1 cellular context compared by ENCODE assay signal in the genomic region with DNA sequence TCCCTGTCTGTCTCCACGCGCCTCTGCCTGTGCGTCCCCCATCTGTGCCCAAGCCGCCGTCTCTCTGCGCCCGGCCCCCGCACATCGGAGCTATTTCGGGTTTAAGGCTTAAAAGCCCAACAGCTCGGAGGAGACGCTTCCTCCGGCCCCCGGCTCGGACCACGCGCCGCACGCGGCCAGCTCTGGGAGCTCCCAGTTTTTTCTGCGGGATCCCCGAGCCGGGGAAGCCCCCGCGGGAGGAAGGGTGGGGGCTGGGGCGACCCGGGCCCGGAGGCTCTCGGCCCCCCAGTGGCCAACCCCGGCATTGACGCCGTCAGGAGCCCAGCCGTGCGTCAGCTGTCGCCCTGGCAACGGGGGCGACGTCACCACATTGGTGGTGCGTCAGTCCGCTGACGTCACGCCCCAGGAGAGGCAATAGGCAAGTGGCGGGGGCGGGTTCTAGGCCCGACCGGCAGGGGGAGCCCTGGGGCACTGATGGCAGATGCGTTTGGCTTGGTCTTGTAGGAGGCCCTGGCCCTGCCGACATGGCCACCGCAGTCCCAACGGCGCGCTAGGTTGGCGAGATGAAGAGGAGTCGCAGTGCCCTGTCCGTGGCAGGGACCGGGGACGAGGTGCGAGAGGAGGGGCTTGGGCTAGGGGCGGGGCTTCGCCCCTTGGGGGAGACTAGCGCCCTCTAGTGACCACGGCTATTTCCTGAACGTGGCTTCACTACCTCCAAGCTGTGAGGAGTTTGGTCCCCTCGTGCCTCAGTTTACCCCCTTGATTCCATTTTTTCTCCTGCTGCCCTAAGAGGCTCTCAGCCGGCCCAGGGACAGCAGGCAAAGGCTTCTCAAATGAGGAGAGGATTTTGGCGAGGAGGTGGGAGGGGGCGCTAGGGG.
TF ChIP-seq lines count a peak whose summit lies in the region.

No MANE protein-coding gene starts in this region.

TF ChIP-seq in K562, 482 proteins besides CTCF, POLR2A, EP300 and RAD21 (continued from another document and continues in another):
- TF ChIP-seq, protein P1, sequence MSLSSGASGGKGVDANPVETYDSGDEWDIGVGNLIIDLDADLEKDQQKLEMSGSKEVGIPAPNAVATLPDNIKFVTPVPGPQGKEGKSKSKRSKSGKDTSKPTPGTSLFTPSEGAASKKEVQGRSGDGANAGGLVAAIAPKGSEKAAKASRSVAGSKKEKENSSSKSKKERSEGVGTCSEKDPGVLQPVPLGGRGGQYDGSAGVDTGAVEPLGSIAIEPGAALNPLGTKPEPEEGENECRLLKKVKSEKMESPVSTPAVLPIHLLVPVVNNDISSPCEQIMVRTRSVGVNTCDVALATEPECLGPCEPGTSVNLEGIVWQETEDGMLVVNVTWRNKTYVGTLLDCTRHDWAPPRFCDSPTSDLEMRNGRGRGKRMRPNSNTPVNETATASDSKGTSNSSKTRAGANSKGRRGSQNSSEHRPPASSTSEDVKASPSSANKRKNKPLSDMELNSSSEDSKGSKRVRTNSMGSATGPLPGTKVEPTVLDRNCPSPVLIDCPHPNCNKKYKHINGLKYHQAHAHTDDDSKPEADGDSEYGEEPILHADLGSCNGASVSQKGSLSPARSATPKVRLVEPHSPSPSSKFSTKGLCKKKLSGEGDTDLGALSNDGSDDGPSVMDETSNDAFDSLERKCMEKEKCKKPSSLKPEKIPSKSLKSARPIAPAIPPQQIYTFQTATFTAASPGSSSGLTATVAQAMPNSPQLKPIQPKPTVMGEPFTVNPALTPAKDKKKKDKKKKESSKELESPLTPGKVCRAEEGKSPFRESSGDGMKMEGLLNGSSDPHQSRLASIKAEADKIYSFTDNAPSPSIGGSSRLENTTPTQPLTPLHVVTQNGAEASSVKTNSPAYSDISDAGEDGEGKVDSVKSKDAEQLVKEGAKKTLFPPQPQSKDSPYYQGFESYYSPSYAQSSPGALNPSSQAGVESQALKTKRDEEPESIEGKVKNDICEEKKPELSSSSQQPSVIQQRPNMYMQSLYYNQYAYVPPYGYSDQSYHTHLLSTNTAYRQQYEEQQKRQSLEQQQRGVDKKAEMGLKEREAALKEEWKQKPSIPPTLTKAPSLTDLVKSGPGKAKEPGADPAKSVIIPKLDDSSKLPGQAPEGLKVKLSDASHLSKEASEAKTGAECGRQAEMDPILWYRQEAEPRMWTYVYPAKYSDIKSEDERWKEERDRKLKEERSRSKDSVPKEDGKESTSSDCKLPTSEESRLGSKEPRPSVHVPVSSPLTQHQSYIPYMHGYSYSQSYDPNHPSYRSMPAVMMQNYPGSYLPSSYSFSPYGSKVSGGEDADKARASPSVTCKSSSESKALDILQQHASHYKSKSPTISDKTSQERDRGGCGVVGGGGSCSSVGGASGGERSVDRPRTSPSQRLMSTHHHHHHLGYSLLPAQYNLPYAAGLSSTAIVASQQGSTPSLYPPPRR (CRISPR knock-in tag; IDR thresholded peaks at IDR 0.05; ENCODE audit: borderline replicate concordance): no peak
- TF ChIP-seq SMARCB1 (IDR thresholded peaks at IDR 0.05; ENCODE audit: insufficient read length, low read depth) (no peak), RBM25 (IDR thresholded peaks at IDR 0.05; ENCODE audit: low read depth, low read length, severe bottlenecking) (peak; percentile 41), TGIF2 (CRISPR knock-in tag; IDR thresholded peaks at IDR 0.05) (no peak; the same call in 1 of the 2 replicates), RBM22 (IDR thresholded peaks at IDR 0.05; ENCODE audit: low read depth, low read length, poor library complexity, severe bottlenecking) (peak; percentile 100), LCOR (CRISPR knock-in tag; IDR thresholded peaks at IDR 0.05) (peak; percentile 99), ZNF184 (CRISPR knock-in tag; IDR thresholded peaks at IDR 0.05) (no peak), MCM2 (IDR thresholded peaks at IDR 0.05; ENCODE audit: low read depth) (no peak), ZNF217 (CRISPR knock-in tag; IDR thresholded peaks at IDR 0.05) (no peak), RBM39 (optimal IDR thresholded peaks at IDR 0.05; ENCODE audit: low read depth, low read length) (peak; percentile 85), ILF3 (IDR thresholded peaks at IDR 0.05; ENCODE audit: borderline replicate concordance) (no peak), CEBPB (tag; IDR thresholded peaks at IDR 0.05) (no peak), NCOR1 (IDR thresholded peaks at IDR 0.05) (peak; percentile 69), YBX1 (IDR thresholded peaks at IDR 0.05) (no peak), ZNF780A (CRISPR knock-in tag; IDR thresholded peaks at IDR 0.05) (no peak), MTA3 (IDR thresholded peaks at IDR 0.05; ENCODE audit: borderline replicate concordance) (peak; percentile 100), TRIM28 (IDR thresholded peaks at IDR 0.05) (peak; percentile 61), SMARCE1 (IDR thresholded peaks at IDR 0.05) (peak; percentile 41; the same call in 1 of the 2 replicates), CHD1 (IDR thresholded peaks at IDR 0.05; ENCODE audit: low read length) (no peak), ZBTB1 (CRISPR knock-in tag; IDR thresholded peaks at IDR 0.05; ENCODE audit: borderline replicate concordance, low read depth) (peak; percentile 77; the same call in 1 of the 2 replicates), KAT2B (IDR thresholded peaks at IDR 0.05; ENCODE audit: low read depth, low read length) (peak; percentile 45), ETV5 (CRISPR knock-in tag; IDR thresholded peaks at IDR 0.05; ENCODE audit: low read depth) (peak; percentile 59), MED1 (CRISPR knock-in tag; IDR thresholded peaks at IDR 0.05; ENCODE audit: borderline replicate concordance) (no peak), L3MBTL2 (IDR thresholded peaks at IDR 0.05) (peak; percentile 75), RBBP5 (IDR thresholded peaks at IDR 0.05; ENCODE audit: borderline replicate concordance, insufficient read depth, low read length, poor library complexity, severe bottlenecking) (no peak), RFX7 (CRISPR knock-in tag; IDR thresholded peaks at IDR 0.05) (no peak), SMAD4 (CRISPR knock-in tag; conservative IDR thresholded peaks at IDR 0.05) (peak; percentile 91), ZNF212 (CRISPR knock-in tag; IDR thresholded peaks at IDR 0.05) (0 out of 2 replicates have a peak, but pooled peaks have one; percentile 52), ZNF23 (CRISPR knock-in tag; IDR thresholded peaks at IDR 0.05) (no peak), RNF2 (IDR thresholded peaks at IDR 0.05) (peak; percentile 76), STAG1 (CRISPR knock-in tag; IDR thresholded peaks at IDR 0.05; ENCODE audit: borderline replicate concordance) (no peak)
- TF ChIP-seq, protein P2, sequence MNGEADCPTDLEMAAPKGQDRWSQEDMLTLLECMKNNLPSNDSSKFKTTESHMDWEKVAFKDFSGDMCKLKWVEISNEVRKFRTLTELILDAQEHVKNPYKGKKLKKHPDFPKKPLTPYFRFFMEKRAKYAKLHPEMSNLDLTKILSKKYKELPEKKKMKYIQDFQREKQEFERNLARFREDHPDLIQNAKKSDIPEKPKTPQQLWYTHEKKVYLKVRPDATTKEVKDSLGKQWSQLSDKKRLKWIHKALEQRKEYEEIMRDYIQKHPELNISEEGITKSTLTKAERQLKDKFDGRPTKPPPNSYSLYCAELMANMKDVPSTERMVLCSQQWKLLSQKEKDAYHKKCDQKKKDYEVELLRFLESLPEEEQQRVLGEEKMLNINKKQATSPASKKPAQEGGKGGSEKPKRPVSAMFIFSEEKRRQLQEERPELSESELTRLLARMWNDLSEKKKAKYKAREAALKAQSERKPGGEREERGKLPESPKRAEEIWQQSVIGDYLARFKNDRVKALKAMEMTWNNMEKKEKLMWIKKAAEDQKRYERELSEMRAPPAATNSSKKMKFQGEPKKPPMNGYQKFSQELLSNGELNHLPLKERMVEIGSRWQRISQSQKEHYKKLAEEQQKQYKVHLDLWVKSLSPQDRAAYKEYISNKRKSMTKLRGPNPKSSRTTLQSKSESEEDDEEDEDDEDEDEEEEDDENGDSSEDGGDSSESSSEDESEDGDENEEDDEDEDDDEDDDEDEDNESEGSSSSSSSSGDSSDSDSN (IDR thresholded peaks at IDR 0.05; ENCODE audit: borderline replicate concordance in 1 of 2, low read depth in 2 of 2, low read length in 2 of 2): peak in 1 of 2 experiments; percentile 79; a peak in 1 of 4 replicates
- TF ChIP-seq, protein P3, sequence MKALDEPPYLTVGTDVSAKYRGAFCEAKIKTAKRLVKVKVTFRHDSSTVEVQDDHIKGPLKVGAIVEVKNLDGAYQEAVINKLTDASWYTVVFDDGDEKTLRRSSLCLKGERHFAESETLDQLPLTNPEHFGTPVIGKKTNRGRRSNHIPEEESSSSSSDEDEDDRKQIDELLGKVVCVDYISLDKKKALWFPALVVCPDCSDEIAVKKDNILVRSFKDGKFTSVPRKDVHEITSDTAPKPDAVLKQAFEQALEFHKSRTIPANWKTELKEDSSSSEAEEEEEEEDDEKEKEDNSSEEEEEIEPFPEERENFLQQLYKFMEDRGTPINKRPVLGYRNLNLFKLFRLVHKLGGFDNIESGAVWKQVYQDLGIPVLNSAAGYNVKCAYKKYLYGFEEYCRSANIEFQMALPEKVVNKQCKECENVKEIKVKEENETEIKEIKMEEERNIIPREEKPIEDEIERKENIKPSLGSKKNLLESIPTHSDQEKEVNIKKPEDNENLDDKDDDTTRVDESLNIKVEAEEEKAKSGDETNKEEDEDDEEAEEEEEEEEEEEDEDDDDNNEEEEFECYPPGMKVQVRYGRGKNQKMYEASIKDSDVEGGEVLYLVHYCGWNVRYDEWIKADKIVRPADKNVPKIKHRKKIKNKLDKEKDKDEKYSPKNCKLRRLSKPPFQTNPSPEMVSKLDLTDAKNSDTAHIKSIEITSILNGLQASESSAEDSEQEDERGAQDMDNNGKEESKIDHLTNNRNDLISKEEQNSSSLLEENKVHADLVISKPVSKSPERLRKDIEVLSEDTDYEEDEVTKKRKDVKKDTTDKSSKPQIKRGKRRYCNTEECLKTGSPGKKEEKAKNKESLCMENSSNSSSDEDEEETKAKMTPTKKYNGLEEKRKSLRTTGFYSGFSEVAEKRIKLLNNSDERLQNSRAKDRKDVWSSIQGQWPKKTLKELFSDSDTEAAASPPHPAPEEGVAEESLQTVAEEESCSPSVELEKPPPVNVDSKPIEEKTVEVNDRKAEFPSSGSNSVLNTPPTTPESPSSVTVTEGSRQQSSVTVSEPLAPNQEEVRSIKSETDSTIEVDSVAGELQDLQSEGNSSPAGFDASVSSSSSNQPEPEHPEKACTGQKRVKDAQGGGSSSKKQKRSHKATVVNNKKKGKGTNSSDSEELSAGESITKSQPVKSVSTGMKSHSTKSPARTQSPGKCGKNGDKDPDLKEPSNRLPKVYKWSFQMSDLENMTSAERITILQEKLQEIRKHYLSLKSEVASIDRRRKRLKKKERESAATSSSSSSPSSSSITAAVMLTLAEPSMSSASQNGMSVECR (CRISPR knock-in tag; IDR thresholded peaks at IDR 0.05): peak; percentile 93
- TF ChIP-seq, protein P4, sequence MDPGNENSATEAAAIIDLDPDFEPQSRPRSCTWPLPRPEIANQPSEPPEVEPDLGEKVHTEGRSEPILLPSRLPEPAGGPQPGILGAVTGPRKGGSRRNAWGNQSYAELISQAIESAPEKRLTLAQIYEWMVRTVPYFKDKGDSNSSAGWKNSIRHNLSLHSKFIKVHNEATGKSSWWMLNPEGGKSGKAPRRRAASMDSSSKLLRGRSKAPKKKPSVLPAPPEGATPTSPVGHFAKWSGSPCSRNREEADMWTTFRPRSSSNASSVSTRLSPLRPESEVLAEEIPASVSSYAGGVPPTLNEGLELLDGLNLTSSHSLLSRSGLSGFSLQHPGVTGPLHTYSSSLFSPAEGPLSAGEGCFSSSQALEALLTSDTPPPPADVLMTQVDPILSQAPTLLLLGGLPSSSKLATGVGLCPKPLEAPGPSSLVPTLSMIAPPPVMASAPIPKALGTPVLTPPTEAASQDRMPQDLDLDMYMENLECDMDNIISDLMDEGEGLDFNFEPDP (CRISPR knock-in tag; IDR thresholded peaks at IDR 0.05): no peak
- TF ChIP-seq, protein P5, sequence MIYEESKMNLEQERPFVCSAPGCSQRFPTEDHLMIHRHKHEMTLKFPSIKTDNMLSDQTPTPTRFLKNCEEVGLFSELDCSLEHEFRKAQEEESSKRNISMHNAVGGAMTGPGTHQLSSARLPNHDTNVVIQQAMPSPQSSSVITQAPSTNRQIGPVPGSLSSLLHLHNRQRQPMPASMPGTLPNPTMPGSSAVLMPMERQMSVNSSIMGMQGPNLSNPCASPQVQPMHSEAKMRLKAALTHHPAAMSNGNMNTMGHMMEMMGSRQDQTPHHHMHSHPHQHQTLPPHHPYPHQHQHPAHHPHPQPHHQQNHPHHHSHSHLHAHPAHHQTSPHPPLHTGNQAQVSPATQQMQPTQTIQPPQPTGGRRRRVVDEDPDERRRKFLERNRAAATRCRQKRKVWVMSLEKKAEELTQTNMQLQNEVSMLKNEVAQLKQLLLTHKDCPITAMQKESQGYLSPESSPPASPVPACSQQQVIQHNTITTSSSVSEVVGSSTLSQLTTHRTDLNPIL (CRISPR knock-in tag; IDR thresholded peaks at IDR 0.05): no peak
- TF ChIP-seq, protein P6, sequence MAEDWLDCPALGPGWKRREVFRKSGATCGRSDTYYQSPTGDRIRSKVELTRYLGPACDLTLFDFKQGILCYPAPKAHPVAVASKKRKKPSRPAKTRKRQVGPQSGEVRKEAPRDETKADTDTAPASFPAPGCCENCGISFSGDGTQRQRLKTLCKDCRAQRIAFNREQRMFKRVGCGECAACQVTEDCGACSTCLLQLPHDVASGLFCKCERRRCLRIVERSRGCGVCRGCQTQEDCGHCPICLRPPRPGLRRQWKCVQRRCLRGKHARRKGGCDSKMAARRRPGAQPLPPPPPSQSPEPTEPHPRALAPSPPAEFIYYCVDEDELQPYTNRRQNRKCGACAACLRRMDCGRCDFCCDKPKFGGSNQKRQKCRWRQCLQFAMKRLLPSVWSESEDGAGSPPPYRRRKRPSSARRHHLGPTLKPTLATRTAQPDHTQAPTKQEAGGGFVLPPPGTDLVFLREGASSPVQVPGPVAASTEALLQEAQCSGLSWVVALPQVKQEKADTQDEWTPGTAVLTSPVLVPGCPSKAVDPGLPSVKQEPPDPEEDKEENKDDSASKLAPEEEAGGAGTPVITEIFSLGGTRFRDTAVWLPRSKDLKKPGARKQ (CRISPR knock-in tag; IDR thresholded peaks at IDR 0.05): no peak
- TF ChIP-seq, protein P7, sequence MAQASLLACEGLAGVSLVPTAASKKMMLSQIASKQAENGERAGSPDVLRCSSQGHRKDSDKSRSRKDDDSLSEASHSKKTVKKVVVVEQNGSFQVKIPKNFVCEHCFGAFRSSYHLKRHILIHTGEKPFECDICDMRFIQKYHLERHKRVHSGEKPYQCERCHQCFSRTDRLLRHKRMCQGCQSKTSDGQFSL (CRISPR knock-in tag; IDR thresholded peaks at IDR 0.05): 0 out of 2 replicates have a peak, but pooled peaks have one; percentile 60
- TF ChIP-seq, protein P7 (tag; IDR thresholded peaks at IDR 0.05): no peak
- TF ChIP-seq, protein P8, sequence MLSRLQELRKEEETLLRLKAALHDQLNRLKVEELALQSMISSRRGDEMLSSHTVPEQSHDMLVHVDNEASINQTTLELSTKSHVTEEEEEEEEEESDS (CRISPR knock-in tag; IDR thresholded peaks at IDR 0.05): no peak
- TF ChIP-seq, protein P9, sequence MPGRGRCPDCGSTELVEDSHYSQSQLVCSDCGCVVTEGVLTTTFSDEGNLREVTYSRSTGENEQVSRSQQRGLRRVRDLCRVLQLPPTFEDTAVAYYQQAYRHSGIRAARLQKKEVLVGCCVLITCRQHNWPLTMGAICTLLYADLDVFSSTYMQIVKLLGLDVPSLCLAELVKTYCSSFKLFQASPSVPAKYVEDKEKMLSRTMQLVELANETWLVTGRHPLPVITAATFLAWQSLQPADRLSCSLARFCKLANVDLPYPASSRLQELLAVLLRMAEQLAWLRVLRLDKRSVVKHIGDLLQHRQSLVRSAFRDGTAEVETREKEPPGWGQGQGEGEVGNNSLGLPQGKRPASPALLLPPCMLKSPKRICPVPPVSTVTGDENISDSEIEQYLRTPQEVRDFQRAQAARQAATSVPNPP (IDR thresholded peaks at IDR 0.05; ENCODE audit: borderline replicate concordance, insufficient read depth, insufficient read length): no peak
